ENCODE assay signal across 8 cellular contexts in genomic region chr5:76175821-76176403, GRCh38.
A peak's percentile ranks its signal among the peaks of the same experiment; 100 is the strongest.
DNase-seq lines count a peak whose midpoint lies in the region; ATAC-seq and TF ChIP-seq lines count a peak whose summit lies in the region.

No MANE protein-coding gene starts in this region.

- H3K27me3 ChIP-seq in WERI-Rb-1 (ENCODE audit: insufficient read depth, low read depth, severe bottlenecking) (no peaks in the 10 kb centered on the region), MG63 (no peaks in the 10 kb centered on the region; the same call in none of the 2 replicates)

- no peak overlapping the region for H3K4me3 ChIP-seq in WERI-Rb-1 (ENCODE audit: low read depth, low read length)
- no peak overlapping the region for H3K4me3 ChIP-seq in MG63

- peaks cover 0 to 2% (median 0%) of the 10 kb centered on the region in 3 donors for H3K27me3 Mint-ChIP-seq in CD14-positive monocyte (ENCODE audit: low read depth in 3 of 3)
- H3K27me3 Mint-ChIP-seq in endothelial cell (ENCODE audit: unreplicated experiment), result no peaks in the 10 kb centered on the region

- H3K27ac ChIP-seq in WERI-Rb-1, result no peak overlapping the region

- no peaks in the 10 kb centered on the region for H3K9me3 ChIP-seq in WERI-Rb-1 (ENCODE audit: severe bottlenecking)
- no peaks in the 10 kb centered on the region for H3K9me3 ChIP-seq in MG63

- H3K36me3 ChIP-seq in WERI-Rb-1, result no peaks in the 10 kb centered on the region
- no peaks in the 10 kb centered on the region for H3K36me3 ChIP-seq in MG63

- TF ChIP-seq CTCF in CD14-positive monocyte (IDR thresholded peaks at IDR 0.05), result no peak
- TF ChIP-seq CTCF in WERI-Rb-1 (IDR thresholded peaks at IDR 0.05; ENCODE audit: low read depth, low read length), result no peak
- no peak for TF ChIP-seq CTCF in endothelial cell (IDR thresholded peaks at IDR 0.05; ENCODE audit: unreplicated experiment)

- H3K27ac Mint-ChIP-seq in CD14-positive monocyte (peak overlapping the region in 6 of 7 donors; percentile 21 to 85 (median 45)), endothelial cell (ENCODE audit: unreplicated experiment) (no peak overlapping the region)

- H3K4me1 Mint-ChIP-seq in CD14-positive monocyte (peaks cover 33% of the 10 kb centered on the region), endothelial cell (ENCODE audit: unreplicated experiment) (peaks cover 8% of the 10 kb centered on the region)

- no peaks in the 10 kb centered on the region for H3K36me3 Mint-ChIP-seq in CD14-positive monocyte
- H3K36me3 Mint-ChIP-seq in endothelial cell (ENCODE audit: low read depth, unreplicated experiment), result no peaks in the 10 kb centered on the region

- intact Hi-C loops in CD14-positive monocyte (cut with micrococcal nuclease), result no loop called here

- H3K4me3 Mint-ChIP-seq in CD14-positive monocyte (peak overlapping the region; percentile 58 to 76), endothelial cell (ENCODE audit: unreplicated experiment) (no peak overlapping the region)

- H3K9me3 Mint-ChIP-seq in CD14-positive monocyte (peaks cover 0 to 5% (median 0%) of the 10 kb centered on the region in 7 donors), endothelial cell (ENCODE audit: unreplicated experiment) (no peaks in the 10 kb centered on the region)

- ATAC-seq in HG03097 (IDR thresholded peaks at IDR 0.05; ENCODE audit: low FRiP score, unreplicated experiment) (peak; percentile 77), HG03469 (IDR thresholded peaks at IDR 0.05; ENCODE audit: unreplicated experiment) (no peak)

- no peak for DNase-seq in CD14-positive monocyte (ENCODE audit: low spot score)
- DNase-seq in GM19240 (ENCODE audit: insufficient read length, low spot score), result peak; percentile 36
- peak; percentile 39 for DNase-seq in WERI-Rb-1
- DNase-seq in MG63, result no peak
- DNase-seq in NCI-H774 (lab: John Stamatoyannopoulos, UW), result no peak
- no peak for DNase-seq in endothelial cell (ENCODE audit: low spot score)

Comparison
In these comparisons a context has a peak if more than half of its experiments do, and no peak if none do; other contexts are left out.
1. DNase-seq: peak in GM19240 (single experiment) and WERI-Rb-1 (single experiment); none in CD14-positive monocyte (single experiment), MG63 (single experiment), NCI-H774 (single experiment) and endothelial cell (single experiment).